ENCODE assay signal across 8 cellular contexts in the genomic region with DNA sequence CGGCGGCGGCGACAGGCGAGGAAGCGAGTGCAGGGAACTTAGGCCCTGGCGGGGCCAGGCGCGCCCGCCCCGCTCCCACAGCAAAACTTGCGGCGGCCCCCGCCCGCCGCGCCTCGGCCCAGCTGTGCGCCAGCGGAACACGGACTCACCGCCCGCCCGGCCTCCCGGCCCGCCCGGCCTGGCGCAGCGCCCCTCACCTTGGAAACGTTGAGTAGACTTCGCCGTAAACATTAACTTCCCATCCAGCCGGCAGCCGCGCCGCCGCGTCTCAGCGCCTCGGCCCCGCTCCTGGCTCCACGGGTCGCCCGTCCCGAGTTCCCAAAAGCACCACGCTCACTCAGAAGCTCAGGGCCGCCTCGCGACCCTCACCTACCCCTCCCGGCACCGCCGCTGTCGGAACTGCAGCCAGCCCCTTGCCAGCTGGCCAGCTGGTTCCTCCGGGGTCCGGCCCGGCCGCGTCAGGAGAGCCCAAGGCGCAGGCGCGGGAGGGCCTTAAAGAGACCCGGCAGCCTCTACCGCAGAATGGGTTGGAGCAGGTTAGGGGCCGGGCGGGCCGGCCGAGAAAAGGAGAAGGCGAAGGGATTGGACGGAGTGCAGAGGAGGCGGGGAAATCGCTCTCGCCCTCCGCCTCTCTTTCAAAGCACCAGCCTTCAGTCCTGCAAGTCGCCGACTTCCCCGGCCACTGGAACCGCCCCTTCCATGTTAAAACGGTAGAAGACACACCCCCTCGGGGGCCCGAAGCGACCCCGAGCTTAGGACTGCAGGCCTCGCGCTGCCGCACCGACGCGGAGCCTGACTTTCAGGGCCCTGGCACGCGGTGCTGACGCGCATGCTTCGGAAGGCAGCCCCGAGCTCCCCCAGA. TPM values are rescaled to one million over a fixed set of nuclear protein-coding genes. Genes with fewer than 3 reads are reported as not detected.
A peak's percentile ranks its signal among the peaks of the same experiment; 100 is the strongest.
DNase-seq lines count a peak whose midpoint lies in the region; ATAC-seq and TF ChIP-seq lines count a peak whose summit lies in the region.

A gene (minus strand): TSS at position 470 of the 862 bp plus-strand sequence. CDS start 48,562 bp downstream, outside the sequence.

- DNase-seq in Caco-2 (peak; percentile 94 to 97), HT-29 (ENCODE audit: low spot score) (peak; percentile 97), NOMO-1 treated with DMSO at 0.1 percent for 48 hours (lab: John Stamatoyannopoulos, UW; ENCODE audit: unreplicated experiment) (peak; percentile 98), endodermal cell (peak; percentile 99), mesendoderm (peak; percentile 100)
- DNase-seq in activated CD8-positive, alpha-beta memory T cell treated with anti-CD3 and anti-CD28 coated beads, Interleukin-2, amount 10 ng/mL, durations not matched to agents 7 days and 5 days: peak; percentile 48
- peak; percentile 5 for DNase-seq in stimulated activated CD8-positive, alpha-beta memory T cell treated with anti-CD3 and anti-CD28 coated beads, Interleukin-15, amount 100 ng/mL, for 1 hour (ENCODE audit: low read depth)

- H3K27me3 ChIP-seq in Caco-2 (replicated peaks; ENCODE audit: control insufficient read depth, insufficient read depth, low read length) (no peaks in the 10 kb centered on the region), endodermal cell (ENCODE audit: control insufficient read depth, insufficient read depth, low read length, poor library complexity, severe bottlenecking) (no peaks in the 10 kb centered on the region), mesendoderm (ENCODE audit: insufficient read depth, low read length, poor library complexity) (no peaks in the 10 kb centered on the region)

- ATAC-seq in GM21360 (IDR thresholded peaks at IDR 0.05; ENCODE audit: unreplicated experiment): peak; percentile 95
- ATAC-seq in activated CD8-positive, alpha-beta memory T cell treated with anti-CD3 and anti-CD28 coated beads, Interleukin-2, amount 10 ng/mL, durations not matched to agents 7 days and 5 days: peak; percentile 70

- H3K9me3 ChIP-seq in Caco-2: no peaks in the 10 kb centered on the region
- H3K9me3 ChIP-seq in endodermal cell (ENCODE audit: control insufficient read depth, low read length): no peaks in the 10 kb centered on the region

- H3K4me1 Mint-ChIP-seq in Caco-2 (ENCODE audit: low read depth, unreplicated experiment): peaks cover 7% of the 10 kb centered on the region
- peaks cover 17% of the 10 kb centered on the region for H3K4me1 Mint-ChIP-seq in activated CD8-positive, alpha-beta memory T cell treated with anti-CD3 and anti-CD28 coated beads, Interleukin-2, amount 10 ng/mL, durations not matched to agents 7 days and 5 days
- H3K4me1 Mint-ChIP-seq in endodermal cell: peaks cover 14% of the 10 kb centered on the region

- no peak within 1 kb of the TSS for H2BK120ac ChIP-seq in mesendoderm (ENCODE audit: low read depth, low read length)

- H3K18ac ChIP-seq in mesendoderm (ENCODE audit: low read length): peak within 1 kb of the TSS; percentile 44

- H3K9me3 Mint-ChIP-seq in Caco-2 (ENCODE audit: unreplicated experiment) (no peaks in the 10 kb centered on the region), endodermal cell (peaks cover 4% of the 10 kb centered on the region)
- H3K9me3 Mint-ChIP-seq in activated CD8-positive, alpha-beta memory T cell treated with anti-CD3 and anti-CD28 coated beads, Interleukin-2, amount 10 ng/mL, durations not matched to agents 7 days and 5 days (ENCODE audit: low read depth): no peaks in the 10 kb centered on the region

- H3K36me3 ChIP-seq in Caco-2 (ENCODE audit: control insufficient read depth, insufficient read depth, low read length) (no peaks in the 10 kb centered on the region), endodermal cell (ENCODE audit: control insufficient read depth, insufficient read depth, low read length) (peaks cover 3% of the 10 kb centered on the region), mesendoderm (ENCODE audit: control insufficient read depth, insufficient read depth, low read length) (no peaks in the 10 kb centered on the region)

- CTCF ChIA-PET in Caco-2 (lab: Charles Lee): interaction anchor here (1.0 to 1.5 kb wide), 3 partner anchors 33 to 47 kb away, joined by 5 to 8 read pairs (median 6); a partner anchor contains a TSS
- CTCF ChIA-PET in activated CD8-positive, alpha-beta memory T cell treated with anti-CD3 and anti-CD28 coated beads, Interleukin-2, amount 10 ng/mL, durations not matched to agents 7 days and 5 days (lab: Charles Lee): interaction anchor here (0.7 to 1.7 kb wide), 3 partner anchors 9 to 47 kb away, joined by 3 to 5 read pairs (median 4); a partner anchor contains a TSS

- H2BK5ac ChIP-seq in mesendoderm (ENCODE audit: low read length): no peak within 1 kb of the TSS

- no TSS peak for BruUV-seq in Caco-2 (replicated peaks; lab: Mats Ljungman, UMichigan)

- TF ChIP-seq CTCF in Caco-2 (IDR thresholded peaks at IDR 0.05; ENCODE audit: insufficient read depth in 1 of 2, low read depth in 1 of 2, low read length in 1 of 2, severe bottlenecking in 1 of 2, unreplicated experiment in 1 of 2): peak in 1 of 2 experiments; percentile 19
- peak; percentile 40 for TF ChIP-seq CTCF in endodermal cell (conservative IDR thresholded peaks at IDR 0.05)

- peaks cover 3% of the 10 kb centered on the region for H3K79me1 ChIP-seq in mesendoderm (ENCODE audit: low read length)

- H4K5ac ChIP-seq in mesendoderm (ENCODE audit: low read length): no peak within 1 kb of the TSS

- no peak within 1 kb of the TSS for H2AK5ac ChIP-seq in mesendoderm (ENCODE audit: low read length)

- no peak within 1 kb of the TSS for H3K23ac ChIP-seq in mesendoderm (ENCODE audit: low read length)

- H3K4me1 ChIP-seq in Caco-2 (no peaks in the 10 kb centered on the region), endodermal cell (ENCODE audit: control insufficient read depth, insufficient read depth, low read length) (no peaks in the 10 kb centered on the region), mesendoderm (ENCODE audit: control insufficient read depth, low read depth, low read length) (no peaks in the 10 kb centered on the region)

- H3K27me3 Mint-ChIP-seq in Caco-2 (ENCODE audit: insufficient read depth, unreplicated experiment) (no peaks in the 10 kb centered on the region), endodermal cell (ENCODE audit: insufficient read depth) (peaks cover 13% of the 10 kb centered on the region)
- peaks cover 78% of the 10 kb centered on the region for H3K27me3 Mint-ChIP-seq in activated CD8-positive, alpha-beta memory T cell treated with anti-CD3 and anti-CD28 coated beads, Interleukin-2, amount 10 ng/mL, durations not matched to agents 7 days and 5 days

- H3K4ac ChIP-seq in mesendoderm (ENCODE audit: low read depth, low read length): no peak within 1 kb of the TSS

- H3K27ac Mint-ChIP-seq in Caco-2 (ENCODE audit: unreplicated experiment): peak within 1 kb of the TSS; percentile 91
- peak within 1 kb of the TSS; percentile 61 for H3K27ac Mint-ChIP-seq in activated CD8-positive, alpha-beta memory T cell treated with anti-CD3 and anti-CD28 coated beads, Interleukin-2, amount 10 ng/mL, durations not matched to agents 7 days and 5 days
- H3K27ac Mint-ChIP-seq in endodermal cell: peak within 1 kb of the TSS; percentile 97

- H3K9ac ChIP-seq in endodermal cell (ENCODE audit: extremely low read depth, low read length, poor library complexity, severe bottlenecking): peak within 1 kb of the TSS; percentile 87
- peak within 1 kb of the TSS; percentile 93 for H3K9ac ChIP-seq in mesendoderm (ENCODE audit: low read length)

- WGBS in endodermal cell (ENCODE audit: insufficient coverage in 1 of 2, insufficient read length in 1 of 2), 2 experiments: 0 to 1% methylated on average over 16 to 94 of the region's 94 CpGs
- no CpG with 5 or more reads among the region's 94 CpGs for WGBS in mesendoderm (ENCODE audit: extremely low coverage, insufficient coverage, low lambda C conversion rate)

- H3K27ac ChIP-seq in endodermal cell (ENCODE audit: low read depth, low read length): peak within 1 kb of the TSS; percentile 88
- H3K27ac ChIP-seq in mesendoderm (ENCODE audit: low read depth, low read length): peak within 1 kb of the TSS; percentile 74

- H4K8ac ChIP-seq in mesendoderm (ENCODE audit: low read depth, low read length): peak within 1 kb of the TSS; percentile 99

- H3K4me3 Mint-ChIP-seq in Caco-2 (ENCODE audit: unreplicated experiment) (peak within 1 kb of the TSS; percentile 83), endodermal cell (peak within 1 kb of the TSS; percentile 83)
- peak within 1 kb of the TSS; percentile 52 for H3K4me3 Mint-ChIP-seq in activated CD8-positive, alpha-beta memory T cell treated with anti-CD3 and anti-CD28 coated beads, Interleukin-2, amount 10 ng/mL, durations not matched to agents 7 days and 5 days

- POLR2A ChIA-PET in Caco-2 (lab: Charles Lee): interaction anchor here (0.6 to 2.2 kb wide), 5 partner anchors 20 to 265 kb away, joined by 3 to 7 read pairs (median 5); a partner anchor contains a TSS

- peak within 1 kb of the TSS; percentile 95 for H3K56ac ChIP-seq in mesendoderm (ENCODE audit: low read length)

- H2BK15ac ChIP-seq in mesendoderm (replicated peaks; ENCODE audit: low read depth): no peak within 1 kb of the TSS

- peaks cover 22% of the 10 kb centered on the region for H3K36me3 Mint-ChIP-seq in Caco-2 (ENCODE audit: insufficient read depth, unreplicated experiment)
- no peaks in the 10 kb centered on the region for H3K36me3 Mint-ChIP-seq in activated CD8-positive, alpha-beta memory T cell treated with anti-CD3 and anti-CD28 coated beads, Interleukin-2, amount 10 ng/mL, durations not matched to agents 7 days and 5 days
- H3K36me3 Mint-ChIP-seq in endodermal cell (ENCODE audit: low read depth): peaks cover 13% of the 10 kb centered on the region

- H3K4me2 ChIP-seq in mesendoderm (ENCODE audit: low read length): peak within 1 kb of the TSS; percentile 82

- H3K4me3 ChIP-seq in Caco-2 (ENCODE audit: low read depth, low read length) (peak within 1 kb of the TSS; percentile 66), endodermal cell (ENCODE audit: low read length) (peak within 1 kb of the TSS; percentile 92), mesendoderm (ENCODE audit: low read length) (peak within 1 kb of the TSS; percentile 87)

- intact Hi-C loops in Caco-2 (cut with micrococcal nuclease; ENCODE audit: unreplicated experiment): loop anchor here (1.0 to 5.0 kb wide), 4 partner anchors 20 to 47 kb away; a partner anchor contains a TSS

- H3K79me2 ChIP-seq in mesendoderm (ENCODE audit: control insufficient read depth, insufficient read depth, low read length): peaks cover 1% of the 10 kb centered on the region

RNA-seq across cellular contexts. Expression of the gene that starts here (rescaled TPM):
- total RNA-seq in Caco-2 (2022) (31.2 and 32.8 TPM in 2 replicates), endodermal cell (10 to 100 TPM; 20.8 to 29.0 TPM)
- total RNA-seq in HT-29 (2014; rRNA removed; shearing (Covaris generic)): 17.1 and 19.5 TPM in 2 replicates
- total RNA-seq in activated CD8-positive, alpha-beta memory T cell treated with anti-CD3 and anti-CD28 coated beads, Interleukin-2, amount 10 ng/mL, durations not matched to agents 7 days and 5 days: 10 to 100 TPM in 1 of 2 experiments, 1 to 10 TPM in 1; 2.6 to 14.0 TPM
- polyA plus RNA-seq in endodermal cell (2013, experiment 1 of 2): 13.3 TPM
- 14.2 TPM for polyA plus RNA-seq in endodermal cell (2013, experiment 2 of 2)
- 4.4 TPM for polyA plus RNA-seq in mesendoderm (2013, experiment 1 of 2)
- polyA plus RNA-seq in mesendoderm (2013, experiment 2 of 2): 3.5 TPM

Comparison
In these comparisons a context has a peak if more than half of its experiments do, and no peak if none do; other contexts are left out.
1. Peak in every context shown above with its lines: DNase-seq, ATAC-seq, H3K4me3 ChIP-seq and H3K27ac ChIP-seq.
2. DNase-seq: peak in every context shown above with its lines; median percentile 100 in mesendoderm; 99 in endodermal cell; 98 in NOMO-1 treated with DMSO at 0.1 percent for 48 hours; 97 in HT-29; 96 in Caco-2; 48 in activated CD8-positive, alpha-beta memory T cell treated with anti-CD3 and anti-CD28 coated beads, Interleukin-2, amount 10 ng/mL, durations not matched to agents 7 days and 5 days; 5 in stimulated activated CD8-positive, alpha-beta memory T cell treated with anti-CD3 and anti-CD28 coated beads, Interleukin-15, amount 100 ng/mL, for 1 hour.